ENCODE assay signal across 9 cellular contexts in the genomic region with DNA sequence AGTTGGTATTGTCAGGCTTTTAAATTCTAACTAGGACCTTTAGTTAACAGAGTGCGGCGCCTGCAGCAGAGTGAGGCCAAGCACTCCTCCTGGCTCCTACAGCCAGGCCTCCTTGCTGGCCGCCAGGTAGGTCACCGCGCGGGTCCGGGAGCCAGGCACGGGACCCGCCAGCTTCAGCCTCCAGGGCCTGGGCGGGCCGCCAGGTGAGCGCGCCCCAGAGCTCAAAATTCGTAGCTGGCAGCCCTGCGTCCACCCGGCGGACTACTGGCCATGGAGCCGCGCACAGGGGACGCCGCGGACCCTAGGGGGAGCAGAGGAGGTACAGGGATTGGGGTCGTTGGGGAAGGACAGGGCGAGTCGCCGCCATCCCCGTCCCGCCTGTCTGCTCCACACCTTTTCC. TPM values are rescaled to one million over a fixed set of nuclear protein-coding genes. Genes with fewer than 3 reads are reported as not detected.
DNase-seq lines count a peak whose midpoint lies in the region; ATAC-seq, FAIRE-seq and TF ChIP-seq lines count a peak whose summit lies in the region.
"Had no signal": no experiment of that assay in that cellular context is flagged by ENCODE, and none has a peak within 500 bp of the region (broad histone marks: within the 10 kb centered on the region; RNA-seq: fewer than 3 reads in every experiment).

A gene (plus strand): TSS at position 139 of the 400 bp plus-strand sequence. CDS start 132 bp downstream, at position 271.

- H3K9me2 ChIP-seq in HCT116 (ENCODE audit: insufficient read depth) = no peaks in the 10 kb centered on the region

- TF ChIP-seq RAD21 in HCT116 (IDR thresholded peaks at IDR 0.05; ENCODE audit: low read depth) = no peak

- TF ChIP-seq CTCF in HCT116 (IDR thresholded peaks at IDR 0.05 in 2 of 3, conservative IDR thresholded peaks at IDR 0.05 in 1 of 3; ENCODE audit: borderline replicate concordance in 1 of 3, insufficient read depth in 1 of 3, low read depth in 2 of 3, low read length in 2 of 3) = no peak

- H3K4me2 ChIP-seq in HCT116 (ENCODE audit: low read length) = peak within 1 kb of the TSS; percentile 74

- no CpG with 5 or more reads among the region's 28 CpGs for WGBS in iPS DF 6.9 (ENCODE audit: insufficient coverage, insufficient read length)
- 77 to 83% (median 82%) methylated on average over 19 to 28 of the region's 28 CpGs for WGBS in small intestine, 3 donors

- BruUV-seq in HCT116 (replicated peaks; lab: Mats Ljungman, UMichigan) = no TSS peak

- H3K4me3 ChIP-seq in HCT116 (replicated peaks in 1 of 2; ENCODE audit: low read depth in 1 of 2, low read length in 2 of 2) = peak within 1 kb of the TSS; percentile 30 to 45
- H3K4me3 ChIP-seq in iPS DF 6.9 (ENCODE audit: low read length) = peak within 1 kb of the TSS; percentile 45; the same call in 1 of the 2 replicates
- peak within 1 kb of the TSS; percentile 27 to 30 for H3K4me3 ChIP-seq in small intestine (ENCODE audit: low read depth in 1 of 2, low read length in 2 of 2)

- H3K9me3 ChIP-seq in HCT116 (ENCODE audit: control insufficient read depth in 1 of 2, insufficient read depth in 1 of 2, low read depth in 1 of 2, low read length in 2 of 2) (no peaks in the 10 kb centered on the region), iPS DF 6.9 (ENCODE audit: control insufficient read depth, insufficient read depth, low read length) (no peaks in the 10 kb centered on the region), small intestine (ENCODE audit: control insufficient read depth, low read depth) (no peaks in the 10 kb centered on the region)

- POLR2A ChIA-PET in HCT116 (lab: Charles Lee) = no interaction called here
- POLR2A ChIA-PET in activated CD8-positive, alpha-beta T cell treated with anti-CD3 and anti-CD28 coated beads, Interleukin-2, amount 10 ng/mL, durations not matched to agents 7 days and 5 days (lab: Charles Lee) = interaction anchor here (0.7 kb wide), 1 partner anchor 72 kb away, joined by 3 read pairs; a partner anchor contains a TSS

- ATAC-seq in HCT116 (no peak), GM21515 (IDR thresholded peaks at IDR 0.05; ENCODE audit: unreplicated experiment) (no peak), HG03108 (IDR thresholded peaks at IDR 0.05; ENCODE audit: unreplicated experiment) (no peak)
- ATAC-seq in activated CD8-positive, alpha-beta T cell treated with anti-CD3 and anti-CD28 coated beads, Interleukin-2, amount 10 ng/mL, durations not matched to agents 7 days and 5 days = no peak

- H3K4me1 Mint-ChIP-seq in activated CD8-positive, alpha-beta T cell treated with anti-CD3 and anti-CD28 coated beads, Interleukin-2, amount 10 ng/mL, durations not matched to agents 7 days and 5 days (ENCODE audit: low read depth) = peaks cover 33% of the 10 kb centered on the region

- H3K4me1 ChIP-seq in HCT116 (ENCODE audit: control insufficient read depth in 1 of 2, insufficient read depth in 2 of 2, low read length in 2 of 2) (peaks cover 12 to 48% of the 10 kb centered on the region in 2 experiments), iPS DF 6.9 (ENCODE audit: control insufficient read depth, insufficient read depth, low read length) (no peaks in the 10 kb centered on the region), small intestine (ENCODE audit: control insufficient read depth in 2 of 2, insufficient read depth in 1 of 2, low read depth in 1 of 2, low read length in 1 of 2) (peaks cover 0 to 2% of the 10 kb centered on the region in 2 donors)

- no peaks in the 10 kb centered on the region for H3K36me3 ChIP-seq in HCT116 (ENCODE audit: control insufficient read depth in 1 of 2, insufficient read depth in 2 of 2, low read length in 2 of 2)
- no peaks in the 10 kb centered on the region for H3K36me3 ChIP-seq in iPS DF 6.9 (ENCODE audit: control insufficient read depth, insufficient read depth, low read length)
- H3K36me3 ChIP-seq in small intestine (ENCODE audit: control insufficient read depth in 2 of 2, insufficient read depth in 2 of 2, low read length in 2 of 2) = no peaks in the 10 kb centered on the region
- H3K36me3 ChIP-seq: cardiac muscle cell had no signal

- no peak within 1 kb of the TSS for H2AFZ ChIP-seq in HCT116 (ENCODE audit: low read depth, low read length, poor library complexity, severe bottlenecking)

- no peak for FAIRE-seq in small intestine (lab: Jason Lieb, UNC)

- H3K27ac ChIP-seq in HCT116 (ENCODE audit: low read depth, low read length) (peak within 1 kb of the TSS; percentile 95; the same call in 1 of the 2 replicates), iPS DF 6.9 (ENCODE audit: low read length) (no peak within 1 kb of the TSS), small intestine (ENCODE audit: low read depth in 1 of 2, low read length in 1 of 2) (peak within 1 kb of the TSS; percentile 68 to 94)

- no peaks in the 10 kb centered on the region for H3K9me3 Mint-ChIP-seq in activated CD8-positive, alpha-beta T cell treated with anti-CD3 and anti-CD28 coated beads, Interleukin-2, amount 10 ng/mL, durations not matched to agents 7 days and 5 days (ENCODE audit: insufficient read depth)

- DNase-seq in HCT116 (ENCODE audit: low read depth, low spot score) (no peak), iPS DF 6.9 (ENCODE audit: low read depth, low spot score) (no peak), small intestine (no peak), NCI-H774 (lab: John Stamatoyannopoulos, UW) (no peak), pons (ENCODE audit: low spot score) (no peak)
- DNase-seq in activated CD8-positive, alpha-beta T cell treated with anti-CD3 and anti-CD28 coated beads, Interleukin-2, amount 10 ng/mL, durations not matched to agents 7 days and 5 days = no peak

- peak within 1 kb of the TSS; percentile 58 for H3K9ac ChIP-seq in HCT116 (ENCODE audit: low read length)

- no peaks in the 10 kb centered on the region for H3K27me3 Mint-ChIP-seq in activated CD8-positive, alpha-beta T cell treated with anti-CD3 and anti-CD28 coated beads, Interleukin-2, amount 10 ng/mL, durations not matched to agents 7 days and 5 days (ENCODE audit: low read depth)

- H3K4me3 Mint-ChIP-seq in activated CD8-positive, alpha-beta T cell treated with anti-CD3 and anti-CD28 coated beads, Interleukin-2, amount 10 ng/mL, durations not matched to agents 7 days and 5 days = peak within 1 kb of the TSS; percentile 56

- RAD21 ChIA-PET in HCT116 (lab: Charles Lee; ENCODE audit: low non-redundant PET in 1 of 2, low total read pairs in 2 of 2, uncharacterized antibody in 2 of 2, unreplicated experiment in 2 of 2) = no interaction called here

- H3K36me3 Mint-ChIP-seq in activated CD8-positive, alpha-beta T cell treated with anti-CD3 and anti-CD28 coated beads, Interleukin-2, amount 10 ng/mL, durations not matched to agents 7 days and 5 days (ENCODE audit: low read depth) = no peaks in the 10 kb centered on the region

- CTCF ChIA-PET in HCT116 (lab: Charles Lee) = interaction anchor here (1.6 kb wide), 1 partner anchor 22 kb away, joined by 3 read pairs; no protein-coding TSS in a partner anchor
- CTCF ChIA-PET in activated CD8-positive, alpha-beta T cell treated with anti-CD3 and anti-CD28 coated beads, Interleukin-2, amount 10 ng/mL, durations not matched to agents 7 days and 5 days (lab: Charles Lee) = interaction anchor here (1.1 kb wide), 1 partner anchor 21 kb away, joined by 4 read pairs; no protein-coding TSS in a partner anchor

- TF ChIP-seq POLR2A in HCT116 (IDR thresholded peaks at IDR 0.05; ENCODE audit: borderline replicate concordance, extremely low read depth, insufficient read depth, insufficient read length) = no peak

- no peaks in the 10 kb centered on the region for H4K20me1 ChIP-seq in HCT116 (ENCODE audit: insufficient read depth)

- no peaks in the 10 kb centered on the region for H3K27me3 ChIP-seq in HCT116 (ENCODE audit: insufficient read depth, low read length)
- 0 out of 2 replicates have a peak, but pooled peaks cover 1% of the 10 kb centered on the region for H3K27me3 ChIP-seq in iPS DF 6.9 (ENCODE audit: control insufficient read depth, insufficient read depth, low read length)
- H3K27me3 ChIP-seq in small intestine (ENCODE audit: control insufficient read depth in 2 of 2, insufficient read depth in 2 of 2, low read length in 2 of 2) = no peaks in the 10 kb centered on the region
- H3K27me3 ChIP-seq: cardiac muscle cell had no signal

- peak within 1 kb of the TSS; percentile 72 for H3K27ac Mint-ChIP-seq in activated CD8-positive, alpha-beta T cell treated with anti-CD3 and anti-CD28 coated beads, Interleukin-2, amount 10 ng/mL, durations not matched to agents 7 days and 5 days

- H3K79me2 ChIP-seq in HCT116 (ENCODE audit: insufficient read depth, low read length) = no peaks in the 10 kb centered on the region

- intact Hi-C loops in HCT116 (cut with micrococcal nuclease) = loop anchor here (10.0 kb wide), 1 partner anchor 118 kb away; a partner anchor contains a TSS

TF ChIP-seq in HCT116, 20 proteins besides CTCF, POLR2A, EP300 and RAD21:
- TF ChIP-seq CEBPB (IDR thresholded peaks at IDR 0.05; ENCODE audit: low read depth) = no peak
- TF ChIP-seq, protein P1, sequence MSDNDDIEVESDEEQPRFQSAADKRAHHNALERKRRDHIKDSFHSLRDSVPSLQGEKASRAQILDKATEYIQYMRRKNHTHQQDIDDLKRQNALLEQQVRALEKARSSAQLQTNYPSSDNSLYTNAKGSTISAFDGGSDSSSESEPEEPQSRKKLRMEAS (IDR thresholded peaks at IDR 0.05) = no peak

RNA-seq across cellular contexts. Expression of the gene that starts here (rescaled TPM):
- 2.6 TPM for total RNA-seq in HCT116 (2021; ENCODE audit: unreplicated experiment)
- 0.62 and 1.1 TPM in 2 replicates for polyA plus RNA-seq in HCT116 (2012)
- total RNA-seq in activated CD8-positive, alpha-beta T cell treated with anti-CD3 and anti-CD28 coated beads, Interleukin-2, amount 10 ng/mL, durations not matched to agents 7 days and 5 days = 1 to 10 TPM in 1 of 2 experiments, under 1 TPM in 1; 0.97 to 1.5 TPM
- 1 to 10 TPM; 3.6 to 10.0 (median 9.2) TPM for polyA plus RNA-seq in small intestine
